In the genomic region with DNA sequence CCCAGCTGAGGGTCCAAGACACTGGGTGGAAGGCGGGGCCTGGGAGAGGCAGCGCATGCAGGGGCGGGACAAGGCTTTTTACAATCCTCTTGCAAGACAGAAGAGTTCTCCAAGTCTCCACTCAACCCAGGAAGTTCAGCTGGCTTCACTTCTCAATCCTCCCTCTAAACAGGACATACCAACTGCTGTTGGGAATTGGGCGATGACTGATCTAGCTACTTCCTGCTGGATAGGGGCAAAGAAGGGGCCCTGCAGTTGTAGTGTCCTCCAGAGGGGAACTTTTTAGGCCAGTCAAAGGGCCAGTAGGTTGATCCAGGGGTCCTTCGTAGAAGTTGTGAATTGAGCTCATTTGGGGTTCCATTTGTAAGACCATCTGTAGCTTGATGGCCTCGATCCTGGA, we compare ENCODE assay signal across 20 cellular contexts.
DNase-seq lines count a peak whose midpoint lies in the region; ATAC-seq and TF ChIP-seq lines count a peak whose summit lies in the region.
"Had no signal": no experiment of that assay in that cellular context is flagged by ENCODE, and none has a peak within 500 bp of the region (broad histone marks: within the 10 kb centered on the region; RNA-seq: fewer than 3 reads in every experiment).

No MANE protein-coding gene starts in this region.

- peaks cover 8% of the 10 kb centered on the region for H3K27me3 Mint-ChIP-seq in endothelial cell (ENCODE audit: unreplicated experiment)

- H2BK120ac ChIP-seq in neuronal stem cell (ENCODE audit: low read depth, low read length): no peak overlapping the region

- H3K18ac ChIP-seq in neuronal stem cell (ENCODE audit: low read length): no peak overlapping the region

- H4K8ac ChIP-seq in neuronal stem cell (ENCODE audit: low read depth, low read length): no peak overlapping the region

- TF ChIP-seq EP300 in SK-N-SH (IDR thresholded peaks at IDR 0.05; ENCODE audit: borderline replicate concordance in 1 of 2, low read depth in 1 of 2, low read length in 1 of 2): no peak

- no peaks in the 10 kb centered on the region for H3K4me1 ChIP-seq in neuronal stem cell (ENCODE audit: control insufficient read depth in 2 of 2, insufficient read depth in 1 of 2, low read depth in 1 of 2, low read length in 2 of 2)
- H3K4me1 ChIP-seq in SK-N-SH (ENCODE audit: control insufficient read depth in 1 of 2, insufficient read depth in 2 of 2, low read depth in 1 of 2, low read length in 1 of 2): no peaks in the 10 kb centered on the region
- H3K4me1 ChIP-seq: A549 had no signal

- H2BK12ac ChIP-seq in neuronal stem cell (ENCODE audit: low read length): no peak overlapping the region

- no peak overlapping the region for H3K14ac ChIP-seq in neuronal stem cell (ENCODE audit: low read length)

- no peak for TF ChIP-seq RAD21 in SK-N-SH (IDR thresholded peaks at IDR 0.05; ENCODE audit: low read length)

- no peaks in the 10 kb centered on the region for H3F3A ChIP-seq in SK-N-SH (replicated peaks; ENCODE audit: insufficient read depth)

- TF ChIP-seq CTCF in VCaP (conservative IDR thresholded peaks at IDR 0.05) (no peak), endothelial cell (IDR thresholded peaks at IDR 0.05; ENCODE audit: unreplicated experiment) (no peak), SK-N-SH (IDR thresholded peaks at IDR 0.05) (no peak)

- no peak overlapping the region for H2BK15ac ChIP-seq in neuronal stem cell (ENCODE audit: low read length)

- H3K27ac ChIP-seq in VCaP: peak overlapping the region; percentile 63
- no peak overlapping the region for H3K27ac ChIP-seq in neuronal stem cell (replicated peaks; ENCODE audit: low read length)
- no peak overlapping the region for H3K27ac ChIP-seq in SK-N-SH (ENCODE audit: low read depth in 2 of 2, low read length in 1 of 2)
- H3K27ac ChIP-seq: 22Rv1; A549; BLaER1 treated with 17β-estradiol and CSF1 and Interleukin-3, amounts not matched to agents 10 nM and 100 nM; C4-2B had no signal

- CTCF ChIA-PET in SK-N-SH (lab: Yijun Ruan, JAX): interaction anchor here (1.8 kb wide), 1 partner anchor 9 kb away, joined by 7 read pairs; no protein-coding TSS in a partner anchor

- H2AFZ ChIP-seq in neuronal stem cell (ENCODE audit: low read length) (no peak overlapping the region), SK-N-SH (ENCODE audit: low read depth) (no peak overlapping the region)

- H4K20me1 ChIP-seq in SK-N-SH (ENCODE audit: insufficient read depth): no peaks in the 10 kb centered on the region
- H4K20me1 ChIP-seq: BLaER1 treated with 17β-estradiol and CSF1 and Interleukin-3, amounts not matched to agents 10 nM and 100 nM had no signal

- peaks cover 20% of the 10 kb centered on the region for H3K36me3 Mint-ChIP-seq in endothelial cell (ENCODE audit: low read depth, unreplicated experiment)
- H3K36me3 Mint-ChIP-seq: CD8-positive, alpha-beta T cell had no signal

- H3K27me3 ChIP-seq in neuronal stem cell (ENCODE audit: control insufficient read depth in 3 of 3, insufficient read depth in 3 of 3, low read depth in 1 of 3, low read length in 3 of 3) (no peaks in the 10 kb centered on the region), SK-N-SH (ENCODE audit: insufficient read depth) (no peaks in the 10 kb centered on the region)
- H3K27me3 ChIP-seq: BLaER1 treated with 17β-estradiol and CSF1 and Interleukin-3, amounts not matched to agents 10 nM and 100 nM had no signal

- H3K79me1 ChIP-seq in neuronal stem cell (ENCODE audit: low read depth, low read length): no peaks in the 10 kb centered on the region

- H2BK5ac ChIP-seq in neuronal stem cell (ENCODE audit: low read length): peak overlapping the region; percentile 48

- peak overlapping the region; percentile 31 for H3K4me3 Mint-ChIP-seq in endothelial cell (ENCODE audit: unreplicated experiment)
- H3K4me3 Mint-ChIP-seq: B cell; CD4-positive, alpha-beta T cell; CD8-positive, alpha-beta T cell had no signal

- no peak overlapping the region for H3K4me3 ChIP-seq in neuronal stem cell (ENCODE audit: low read length in 2 of 2)
- H3K4me3 ChIP-seq in SK-N-SH (ENCODE audit: low read depth in 2 of 2, low read length in 1 of 2): no peak overlapping the region
- H3K4me3 ChIP-seq: A549; BLaER1 treated with 17β-estradiol and CSF1 and Interleukin-3, amounts not matched to agents 10 nM and 100 nM had no signal

- no peaks in the 10 kb centered on the region for H3K4me1 Mint-ChIP-seq in endothelial cell (ENCODE audit: unreplicated experiment)
- H3K4me1 Mint-ChIP-seq: B cell had no signal

- H3K4me2 ChIP-seq in neuronal stem cell (ENCODE audit: insufficient read depth, low read length, poor library complexity, severe bottlenecking) (no peak overlapping the region), SK-N-SH (no peak overlapping the region)
- H3K4me2 ChIP-seq: A549 had no signal

- H3K79me2 ChIP-seq in SK-N-SH (ENCODE audit: insufficient read depth): no peaks in the 10 kb centered on the region

- peaks cover 5% of the 10 kb centered on the region for H3K9me3 Mint-ChIP-seq in endothelial cell (ENCODE audit: unreplicated experiment)
- H3K9me3 Mint-ChIP-seq: CD4-positive, alpha-beta T cell; CD8-positive, alpha-beta T cell had no signal

- H3K9ac ChIP-seq in neuronal stem cell (ENCODE audit: low read depth, low read length, poor library complexity): no peak overlapping the region
- H3K9ac ChIP-seq in SK-N-SH: no peak overlapping the region
- H3K9ac ChIP-seq: BLaER1 treated with 17β-estradiol and CSF1 and Interleukin-3, amounts not matched to agents 10 nM and 100 nM had no signal

- POLR2A ChIA-PET in SK-N-SH (lab: Yijun Ruan, JAX): no interaction called here

- H3K36me3 ChIP-seq in neuronal stem cell (replicated peaks in 1 of 2; ENCODE audit: control insufficient read depth in 2 of 2, insufficient read depth in 2 of 2, low read length in 2 of 2): no peaks in the 10 kb centered on the region
- H3K36me3 ChIP-seq in SK-N-SH (replicated peaks in 1 of 2; ENCODE audit: control insufficient read depth in 1 of 2, insufficient read depth in 2 of 2, low read length in 1 of 2): no peaks in the 10 kb centered on the region
- H3K36me3 ChIP-seq: BLaER1 treated with 17β-estradiol and CSF1 and Interleukin-3, amounts not matched to agents 10 nM and 100 nM had no signal

- no peaks in the 10 kb centered on the region for H3K9me2 ChIP-seq in SK-N-SH

- peaks cover 0 to 3% of the 10 kb centered on the region in 2 donors for H3K9me3 ChIP-seq in neuronal stem cell (replicated peaks in 1 of 2; ENCODE audit: control insufficient read depth in 2 of 2, insufficient read depth in 1 of 2, low read depth in 1 of 2, low read length in 2 of 2)
- H3K9me3 ChIP-seq in SK-N-SH: no peaks in the 10 kb centered on the region
- H3K9me3 ChIP-seq: A549 had no signal

- H3K23ac ChIP-seq in neuronal stem cell (ENCODE audit: low read depth, low read length, poor library complexity): no peak overlapping the region

- no peak overlapping the region for H3K4ac ChIP-seq in neuronal stem cell (ENCODE audit: low read length)

- peak; percentile 18 for DNase-seq in DMS53 (lab: John Stamatoyannopoulos, UW)
- no peak for DNase-seq in DMS53 treated with DMSO at 0.1 percent for 48 hours (lab: John Stamatoyannopoulos, UW; ENCODE audit: unreplicated experiment)
- no peak for DNase-seq in endothelial cell (ENCODE audit: low spot score)
- no peak for DNase-seq in neuronal stem cell (ENCODE audit: low spot score)
- DNase-seq in activated gamma-delta T cell treated with Interleukin-2 at 50 U/mL for 16 hours: no peak
- DNase-seq in SK-N-SH: no peak
- DNase-seq: AML-193; Caco-2; Calu3; CD4-positive, alpha-beta T cell; CD8-positive, alpha-beta T cell; DMS79 treated with DMSO at 0.1 percent for 48 hours; GF-D8 had no signal

- H3K27ac Mint-ChIP-seq in endothelial cell (ENCODE audit: unreplicated experiment): no peak overlapping the region
- H3K27ac Mint-ChIP-seq: B cell; CD4-positive, alpha-beta T cell; CD8-positive, alpha-beta T cell had no signal

- H4K91ac ChIP-seq in neuronal stem cell (ENCODE audit: low read depth, low read length, poor library complexity): no peak overlapping the region

- no CpG with 5 or more reads among the region's 6 CpGs for WGBS in neuronal stem cell (ENCODE audit: extremely low coverage in 2 of 2, insufficient read length in 2 of 2, insufficient replicate concordance in 1 of 2), 2 donors
- 25% methylated on average over 3 of the region's 6 CpGs for WGBS in SK-N-SH (ENCODE audit: low lambda C conversion rate)

- no peak for ATAC-seq in SK-N-SH treated with all-trans-retinoic acid at 6 μM for 48 hours
- ATAC-seq: A549; CD8-positive, alpha-beta T cell had no signal

- H2AK5ac ChIP-seq in neuronal stem cell (ENCODE audit: low read depth, low read length): no peak overlapping the region

TF ChIP-seq in SK-N-SH, 30 proteins besides CTCF, POLR2A, EP300 and RAD21 (continues in another document):
- TF ChIP-seq TAF1 (IDR thresholded peaks at IDR 0.05; ENCODE audit: borderline replicate concordance, low read depth, low read length): no peak
- no peak for TF ChIP-seq FOXJ3 (CRISPR knock-in tag; IDR thresholded peaks at IDR 0.05)
- TF ChIP-seq FOXM1 (IDR thresholded peaks at IDR 0.05; ENCODE audit: low read depth): no peak
- TF ChIP-seq EZH2phosphoT487 (IDR thresholded peaks at IDR 0.05; ENCODE audit: borderline replicate concordance, low read depth): no peak
- TF ChIP-seq NRF1 (IDR thresholded peaks at IDR 0.05; ENCODE audit: low read depth, low read length): no peak
- TF ChIP-seq JUND (IDR thresholded peaks at IDR 0.05): no peak
- TF ChIP-seq, protein P1, sequence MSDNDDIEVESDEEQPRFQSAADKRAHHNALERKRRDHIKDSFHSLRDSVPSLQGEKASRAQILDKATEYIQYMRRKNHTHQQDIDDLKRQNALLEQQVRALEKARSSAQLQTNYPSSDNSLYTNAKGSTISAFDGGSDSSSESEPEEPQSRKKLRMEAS (IDR thresholded peaks at IDR 0.05; ENCODE audit: low read depth): no peak
- no peak for TF ChIP-seq RFX5 (IDR thresholded peaks at IDR 0.05; ENCODE audit: low read length)
- TF ChIP-seq SIN3A (IDR thresholded peaks at IDR 0.05; ENCODE audit: borderline replicate concordance, low read depth, low read length): no peak
- no peak for TF ChIP-seq RXRA (IDR thresholded peaks at IDR 0.05; ENCODE audit: borderline replicate concordance, low read depth)
- TF ChIP-seq, protein P2, sequence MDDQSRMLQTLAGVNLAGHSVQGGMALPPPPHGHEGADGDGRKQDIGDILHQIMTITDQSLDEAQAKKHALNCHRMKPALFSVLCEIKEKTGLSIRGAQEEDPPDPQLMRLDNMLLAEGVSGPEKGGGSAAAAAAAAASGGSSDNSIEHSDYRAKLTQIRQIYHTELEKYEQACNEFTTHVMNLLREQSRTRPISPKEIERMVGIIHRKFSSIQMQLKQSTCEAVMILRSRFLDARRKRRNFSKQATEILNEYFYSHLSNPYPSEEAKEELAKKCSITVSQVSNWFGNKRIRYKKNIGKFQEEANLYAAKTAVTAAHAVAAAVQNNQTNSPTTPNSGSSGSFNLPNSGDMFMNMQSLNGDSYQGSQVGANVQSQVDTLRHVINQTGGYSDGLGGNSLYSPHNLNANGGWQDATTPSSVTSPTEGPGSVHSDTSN (IDR thresholded peaks at IDR 0.05): no peak
